ENCODE assay signal across 38 cellular contexts in genomic region chr3:15312550-15312949, GRCh38. TPM values are rescaled to one million over a fixed set of nuclear protein-coding genes. Genes with fewer than 3 reads are reported as not detected.
A peak's percentile ranks its signal among the peaks of the same experiment; 100 is the strongest.
DNase-seq lines count a peak whose midpoint lies in the region; ATAC-seq, FAIRE-seq and TF ChIP-seq lines count a peak whose summit lies in the region.
"Had no signal": no experiment of that assay in that cellular context is flagged by ENCODE, and none has a peak within 500 bp of the region (broad histone marks: within the 10 kb centered on the region; RNA-seq: fewer than 3 reads in every experiment).

No MANE protein-coding gene starts in this region.

- H3K9me1 ChIP-seq in K562 (ENCODE audit: control insufficient read depth, insufficient read depth, low read length), result no peaks in the 10 kb centered on the region

- no peak overlapping the region for H3K4me3 Mint-ChIP-seq in activated CD8-positive, alpha-beta memory T cell treated with anti-CD3 and anti-CD28 coated beads, Interleukin-2, amount 10 ng/mL, durations not matched to agents 7 days and 5 days
- H3K4me3 Mint-ChIP-seq: activated naive CD8-positive, alpha-beta T cell treated with anti-CD3 and anti-CD28 coated beads, Interleukin-2, amount 50 U/mL, for 24 hours; activated T-cell treated with anti-CD3 and anti-CD28 coated beads, Interleukin-2, amount 50 U/mL, for 24 hours; HFFc6 had no signal

- no peak for TF ChIP-seq POLR2A in K562 (conservative IDR thresholded peaks at IDR 0.05)
- no peak for TF ChIP-seq POLR2A in gastrocnemius medialis (IDR thresholded peaks at IDR 0.05)

- no TSS peak for BruUV-seq in K562 (replicated peaks; lab: Mats Ljungman, UMichigan)

- no peaks in the 10 kb centered on the region for H3K9me3 Mint-ChIP-seq in activated CD8-positive, alpha-beta memory T cell treated with anti-CD3 and anti-CD28 coated beads, Interleukin-2, amount 10 ng/mL, durations not matched to agents 7 days and 5 days (ENCODE audit: low read depth)
- H3K9me3 Mint-ChIP-seq: activated naive CD8-positive, alpha-beta T cell treated with anti-CD3 and anti-CD28 coated beads, Interleukin-2, amount 50 U/mL, for 24 hours; activated T-cell treated with anti-CD3 and anti-CD28 coated beads, Interleukin-2, amount 50 U/mL, for 24 hours; HFFc6 had no signal

- H3K27ac ChIP-seq in K562 (ENCODE audit: extremely low read depth, low read depth, low read length) (peak overlapping the region; percentile 46; the same call in 2 of the 3 replicates), gastrocnemius medialis (peak overlapping the region in 3 of 4 donors; percentile 88 to 93 (median 91))
- H3K27ac ChIP-seq: GM23248, HL-60, KMS-11, psoas muscle, SK-N-MC, stomach, transverse colon had no signal

- no peaks in the 10 kb centered on the region for H3K27me3 ChIP-seq in K562 (ENCODE audit: control insufficient read depth in 2 of 2, insufficient read depth in 2 of 2, low read length in 2 of 2)
- H3K27me3 ChIP-seq in gastrocnemius medialis, result no peaks in the 10 kb centered on the region
- H3K27me3 ChIP-seq: stomach, transverse colon had no signal

- H3K4me2 ChIP-seq in K562 (ENCODE audit: insufficient read depth, low read length), result no peak overlapping the region
- H3K4me2 ChIP-seq: KMS-11 had no signal

- POLR2A ChIA-PET in K562 (lab: Yijun Ruan, JAX), result interaction anchor here (1.0 to 1.2 kb wide), 3 partner anchors 8 to 37 kb away, joined by 3 to 5 read pairs (median 3); no protein-coding TSS in a partner anchor

- H4K20me1 ChIP-seq in K562 (replicated peaks; ENCODE audit: control insufficient read depth, insufficient read depth, low read length), result no peaks in the 10 kb centered on the region

- H3K36me3 Mint-ChIP-seq in activated CD8-positive, alpha-beta memory T cell treated with anti-CD3 and anti-CD28 coated beads, Interleukin-2, amount 10 ng/mL, durations not matched to agents 7 days and 5 days, result peaks cover 6% of the 10 kb centered on the region

- no peak for ATAC-seq in activated CD8-positive, alpha-beta memory T cell treated with anti-CD3 and anti-CD28 coated beads, Interleukin-2, amount 10 ng/mL, durations not matched to agents 7 days and 5 days
- ATAC-seq in K562 (no peak), gastrocnemius medialis (no peak), HG03095 (IDR thresholded peaks at IDR 0.05; ENCODE audit: unreplicated experiment) (no peak)
- ATAC-seq: activated naive CD8-positive, alpha-beta T cell treated with anti-CD3 and anti-CD28 coated beads, Interleukin-2, amount 50 U/mL, for 24 hours; left lobe of liver; PC-3; psoas muscle; sciatic nerve had no signal

- in situ Hi-C loops in K562 (cut with MboI) (no loop called here), gastrocnemius medialis (cut with MboI; ENCODE audit: low sequenced_read_pairs in 4 of 4) (no loop called here), GM13976 (cut with MboI; ENCODE audit: low sequenced_read_pairs, unreplicated experiment) (no loop called here)

- peak overlapping the region; percentile 41 for H3K27ac Mint-ChIP-seq in activated CD8-positive, alpha-beta memory T cell treated with anti-CD3 and anti-CD28 coated beads, Interleukin-2, amount 10 ng/mL, durations not matched to agents 7 days and 5 days
- H3K27ac Mint-ChIP-seq: activated naive CD8-positive, alpha-beta T cell treated with anti-CD3 and anti-CD28 coated beads, Interleukin-2, amount 50 U/mL, for 24 hours; HFFc6 had no signal

- no peaks in the 10 kb centered on the region for H3K27me3 Mint-ChIP-seq in activated CD8-positive, alpha-beta memory T cell treated with anti-CD3 and anti-CD28 coated beads, Interleukin-2, amount 10 ng/mL, durations not matched to agents 7 days and 5 days
- H3K27me3 Mint-ChIP-seq: activated T-cell treated with anti-CD3 and anti-CD28 coated beads, Interleukin-2, amount 50 U/mL, for 24 hours had no signal

- no peak for TF ChIP-seq EP300 in K562 (IDR thresholded peaks at IDR 0.05; ENCODE audit: low read length)

- WGBS in K562 (ENCODE audit: insufficient coverage, low coverage, missing lambda C conversion rate), result 8% methylated on average over 2 of the region's 2 CpGs

- H3K4me1 ChIP-seq in K562 (replicated peaks in 1 of 2; ENCODE audit: control insufficient read depth in 2 of 2, insufficient read depth in 2 of 2, low read length in 2 of 2) (peaks cover 46 to 79% of the 10 kb centered on the region in 2 experiments), gastrocnemius medialis (peaks cover 61 to 66% of the 10 kb centered on the region in 2 donors)

- peaks cover 48% of the 10 kb centered on the region; the same call in 2 of the 3 replicates for H3K79me2 ChIP-seq in K562 (ENCODE audit: control insufficient read depth, insufficient read depth, low read length)

- peak overlapping the region in 1 of 2 experiments; percentile 16; a peak in 1 of 4 replicates for H3K9ac ChIP-seq in K562 (ENCODE audit: insufficient read depth in 1 of 2, low read depth in 2 of 2, low read length in 2 of 2)
- H3K9ac ChIP-seq: GM23248, KMS-11 had no signal

- DNase-seq in activated CD8-positive, alpha-beta memory T cell treated with anti-CD3 and anti-CD28 coated beads, Interleukin-2, amount 10 ng/mL, durations not matched to agents 7 days and 5 days, result no peak
- DNase-seq in activated CD8-positive, alpha-beta memory T cell treated with anti-CD3 and anti-CD28 coated beads for 24 hours, result no peak
- DNase-seq in K562 (ENCODE audit: extremely low read depth in 1 of 4, low spot score in 3 of 4), result no peak
- DNase-seq in gastrocnemius medialis, result no peak
- no peak for DNase-seq in activated naive CD4-positive, alpha-beta T cell treated with Interleukin-2 at 50 U/mL for 16 hours
- no peak for DNase-seq in frontal cortex (ENCODE audit: low spot score in 2 of 2)
- no peak for DNase-seq in GM13976 (ENCODE audit: low spot score)
- DNase-seq: activated naive CD8-positive, alpha-beta T cell treated with anti-CD3 and anti-CD28 coated beads, Interleukin-2, amount 50 U/mL, for 24 hours; activated T-cell treated with anti-CD3 and anti-CD28 coated beads, Interleukin-2, amount 50 U/mL, for 24 hours; caudate nucleus; cortex of kidney; DND-41; effector memory CD4-positive, alpha-beta T cell; GM23248; HFFc6; mesenchymal stem cell; MM.1S; NCI-H1436; NCI-H2081; NCI-H226; NCI-H526 treated with DMSO at 0.1 percent for 48 hours; NK-92 treated with Interleukin-12 subunit alpha and Interleukin-12 subunit beta, amount 100 ng/mL, for 24 hours; nucleus accumbens; PC-3; psoas muscle; stimulated activated CD4-positive, alpha-beta T cell treated with anti-CD3 and anti-CD28 coated beads, Interleukin-12 subunit alpha, Interleukin-12 subunit beta, amount 100 ng/mL, for 4 hours; stimulated activated CD4-positive, alpha-beta T cell treated with anti-CD3 and anti-CD28 coated beads, Interleukin-2, amount 100 ng/mL, for 48 hours; stomach; transverse colon had no signal

- H2AFZ ChIP-seq in K562 (ENCODE audit: low read depth, low read length), result no peak overlapping the region
- H2AFZ ChIP-seq: GM23248 had no signal

- H3K4me3 ChIP-seq in K562, result no peak overlapping the region
- no peak overlapping the region for H3K4me3 ChIP-seq in gastrocnemius medialis
- H3K4me3 ChIP-seq: GM23248, psoas muscle, SK-N-MC, stomach, transverse colon had no signal

- peaks cover 69% of the 10 kb centered on the region for H3K4me1 Mint-ChIP-seq in activated CD8-positive, alpha-beta memory T cell treated with anti-CD3 and anti-CD28 coated beads, Interleukin-2, amount 10 ng/mL, durations not matched to agents 7 days and 5 days

- H3K36me3 ChIP-seq in K562 (ENCODE audit: control insufficient read depth, insufficient read depth, low read length) (peaks cover 3% of the 10 kb centered on the region; the same call in 1 of the 3 replicates), gastrocnemius medialis (no peaks in the 10 kb centered on the region)
- H3K36me3 ChIP-seq: stomach, transverse colon had no signal

- no peak for TF ChIP-seq CTCF in K562 (IDR thresholded peaks at IDR 0.05 in 2 of 3, conservative IDR thresholded peaks at IDR 0.05 in 1 of 3; ENCODE audit: insufficient read depth in 2 of 3, low read depth in 1 of 3, low read length in 3 of 3)
- TF ChIP-seq CTCF in gastrocnemius medialis (IDR thresholded peaks at IDR 0.05 in 4 of 5, conservative IDR thresholded peaks at IDR 0.05 in 1 of 5), result no peak
- TF ChIP-seq CTCF in GM13976 (IDR thresholded peaks at IDR 0.05; ENCODE audit: borderline replicate concordance, control extremely low read depth, extremely low read depth, insufficient read depth, missing control alignments), result no peak

- FAIRE-seq in K562 (lab: Jason Lieb, UNC) (no peak), frontal cortex (lab: Jason Lieb, UNC) (no peak)
- FAIRE-seq: A204.1, D721Med, islet of Langerhans had no signal

- intact Hi-C loops in K562 (cut with micrococcal nuclease), result no loop called here
- intact Hi-C loops in gastrocnemius medialis (cut with DNase I; ENCODE audit: low total_unique reads), result no loop called here

- CTCF ChIA-PET in activated CD8-positive, alpha-beta memory T cell treated with anti-CD3 and anti-CD28 coated beads, Interleukin-2, amount 10 ng/mL, durations not matched to agents 7 days and 5 days (lab: Charles Lee), result interaction anchor here (0.9 to 2.9 kb wide), 6 partner anchors 8 to 49 kb away, joined by 3 to 10 read pairs (median 5); no protein-coding TSS in a partner anchor
- CTCF ChIA-PET in K562 (lab: Yijun Ruan, JAX; ENCODE audit: low intra/inter-chr PET ratio), result no interaction called here

- no peak for TF ChIP-seq RAD21 in K562 (CRISPR knock-in tag; conservative IDR thresholded peaks at IDR 0.05 in 1 of 2, IDR thresholded peaks at IDR 0.05 in 1 of 2)

- H3K9me3 ChIP-seq in K562 (replicated peaks; ENCODE audit: control insufficient read depth, insufficient read depth, low read depth, low read length) (no peaks in the 10 kb centered on the region), gastrocnemius medialis (no peaks in the 10 kb centered on the region)
- H3K9me3 ChIP-seq: psoas muscle, stomach, transverse colon had no signal

RNA-seq across cellular contexts. Expression of gene SH3BP5, which starts 19.8 kb away (rescaled TPM):
- total RNA-seq in activated CD8-positive, alpha-beta memory T cell treated with anti-CD3 and anti-CD28 coated beads, Interleukin-2, amount 10 ng/mL, durations not matched to agents 7 days and 5 days, result 10 to 100 TPM; 19.4 to 30.3 TPM
- 17.8 and 19.2 TPM in 2 replicates for total RNA-seq in K562 (2011; cell fraction: chromatin; rRNA removed; ENCODE audit: low replicate concordance)
- 10.1 and 13.8 TPM in 2 replicates for total RNA-seq in K562 (2011; cell fraction: nucleolus; rRNA removed)
- total RNA-seq in K562 (2011; cell fraction: nucleoplasm; rRNA removed), result 11.7 and 17.1 TPM in 2 replicates
- total RNA-seq in K562 (2014; rRNA removed) (14.9 and 17.1 TPM in 2 replicates), K562 (2014; rRNA removed; fragmentation: Illumina TruSeq; extraction: Trizol) (13.5 and 15.2 TPM in 2 replicates), K562 (2015; rRNA removed; fragmentation: Illumina TruSeq; extraction: Trizol) (12.2 and 13.5 TPM in 2 replicates), K562 (2021) (13.9 and 18.6 TPM in 2 replicates), gastrocnemius medialis (100 to 1,000 TPM in 2 of 4 donors, 10 to 100 TPM in 2; 31.5 to 111 (median 75.5) TPM), frontal cortex (67.7 TPM)
- polyA plus RNA-seq in K562 (2011; rRNA removed) (26.2 and 29.0 TPM in 2 replicates), K562 (2014; fragmentation: Illumina TruSeq; extraction: Trizol) (22.0 and 28.0 TPM in 2 replicates), K562 (2014; fragmentation: Nextera tagmentation; extraction: Ambion mirVana) (1 to 10 TPM; 2.9 to 3.5 TPM), K562 (2014; rRNA removed) (23.4 and 24.7 TPM in 2 replicates)
- 19.8 and 19.9 TPM in 2 replicates for polyA plus RNA-seq in K562 (2011; cell fraction: cytosol; rRNA removed)
- 18.5 and 19.8 TPM in 2 replicates for polyA plus RNA-seq in K562 (2011; cell fraction: nucleus; rRNA removed)
- polyA plus RNA-seq in K562 (2012), result 20.4 and 27.0 TPM in 2 replicates
- 15.7 and 16.1 TPM in 2 replicates for polyA minus RNA-seq in K562 (2011; rRNA and poly(A)+ RNA removed)
- 12.2 and 14.1 TPM in 2 replicates for polyA minus RNA-seq in K562 (2011; cell fraction: cytosol; rRNA and poly(A)+ RNA removed)
- polyA minus RNA-seq in K562 (2011; cell fraction: nucleus; rRNA and poly(A)+ RNA removed), result 8.8 and 12.4 TPM in 2 replicates
